7 cellular contexts compared by ENCODE assay signal in genomic region chr6:118894425-118895240, GRCh38. TPM values are rescaled to one million over a fixed set of nuclear protein-coding genes. Genes with fewer than 3 reads are reported as not detected.
DNase-seq lines count a peak whose midpoint lies in the region; ATAC-seq, FAIRE-seq and TF ChIP-seq lines count a peak whose summit lies in the region.

No MANE protein-coding gene starts in this region.

- peaks cover 1 to 11% of the 10 kb centered on the region in 2 experiments; a peak in 4 of 5 replicates for H3K36me3 ChIP-seq in HepG2 (replicated peaks in 1 of 2; ENCODE audit: control insufficient read depth in 1 of 2, insufficient read depth in 2 of 2, low read length in 2 of 2)

- ATAC-seq in GM18502 (IDR thresholded peaks at IDR 0.05; ENCODE audit: poor library complexity, unreplicated experiment) (peak; percentile 29), HG02642 (IDR thresholded peaks at IDR 0.05; ENCODE audit: poor library complexity, unreplicated experiment) (peak; percentile 46), HepG2 (peak; percentile 62)

- H4K20me1 ChIP-seq in HepG2 (ENCODE audit: insufficient read depth, low read length), result no peaks in the 10 kb centered on the region

- peak overlapping the region; percentile 96 for H3K9ac ChIP-seq in HepG2 (ENCODE audit: insufficient read depth, low read depth, low read length)

- TSS peak; percentile 68 for BruUV-seq in HepG2 (replicated peaks; lab: Mats Ljungman, UMichigan)

- TF ChIP-seq RAD21 in HepG2 (CRISPR knock-in tag; IDR thresholded peaks at IDR 0.05), result no peak

- no peak for FAIRE-seq in HepG2 (lab: Jason Lieb, UNC)

- peak; percentile 34 for DNase-seq in NCI-H1105 (lab: John Stamatoyannopoulos, UW)
- DNase-seq in activated CD4-positive, alpha-beta T cell treated with anti-CD3 and anti-CD28 coated beads for 48 hours, result peak; percentile 73
- peak; percentile 28 for DNase-seq in dedifferentiated amniotic fluid mesenchymal stem cell (ENCODE audit: extremely low spot score)
- DNase-seq in HepG2 (ENCODE audit: low spot score), result peak; percentile 10
- peak; percentile 59 for DNase-seq in stimulated activated CD4-positive, alpha-beta T cell treated with anti-CD3 and anti-CD28 coated beads, Interleukin-4, amount 100 ng/mL, for 24 hours

- CTCF ChIA-PET in HepG2 (lab: Yijun Ruan, JAX; ENCODE audit: low intra/inter-chr PET ratio, low total read pairs), result interaction anchor here (1.3 kb wide), 1 partner anchor 184 kb away, joined by 5 read pairs; the partner anchor contains the start of gene FAM184A

- no peaks in the 10 kb centered on the region; a peak in 1 of 5 replicates for H3K27me3 ChIP-seq in HepG2 (ENCODE audit: control insufficient read depth in 1 of 2, insufficient read depth in 2 of 2, low read length in 2 of 2)

- TF ChIP-seq POLR2A in HepG2 (IDR thresholded peaks at IDR 0.05; ENCODE audit: insufficient read depth in 1 of 2, low read depth in 2 of 2, low read length in 2 of 2), result peak; percentile 15 to 64; a peak in 2 of 4 replicates

- H3K9me3 ChIP-seq in HepG2 (ENCODE audit: low read length), result no peaks in the 10 kb centered on the region

- 2% methylated on average over 47 of the region's 99 CpGs for WGBS in HepG2 (ENCODE audit: low lambda C conversion rate)

- in situ Hi-C loops in HepG2 (cut with HindIII; ENCODE audit: extremely low pct_ligation_motif_present, low pct_unique_long_range_greater_than_20kb), result no loop called here

- H3K27ac ChIP-seq in HepG2 (ENCODE audit: extremely low read length, insufficient read depth, low read length), result peak overlapping the region; percentile 96

- POLR2A ChIA-PET in HepG2 (lab: Yijun Ruan, JAX), result interaction anchor here (0.5 to 3.1 kb wide), 4 partner anchors 28 to 453 kb away, joined by 3 to 10 read pairs (median 4); partner anchors contain the start of gene MCM9

- no peak for TF ChIP-seq EP300 in HepG2 (IDR thresholded peaks at IDR 0.05; ENCODE audit: low read depth in 2 of 2, low read length in 2 of 2)
- no peak for TF ChIP-seq EP300 in HepG2 (CRISPR knock-in tag; IDR thresholded peaks at IDR 0.05; ENCODE audit: borderline replicate concordance)

- peaks cover 58% of the 10 kb centered on the region for H3K79me2 ChIP-seq in HepG2 (ENCODE audit: insufficient read depth, low read length)

- intact Hi-C loops in HepG2 (cut with micrococcal nuclease; ENCODE audit: unreplicated experiment), result loop anchor here (1.0 to 10.0 kb wide), 4 partner anchors 94 to 370 kb away; partner anchors contain the start of gene FAM184A

- no peak overlapping the region for H2AFZ ChIP-seq in HepG2 (ENCODE audit: low read length)

- H3K4me2 ChIP-seq in HepG2 (ENCODE audit: low read depth, low read length), result peak overlapping the region; percentile 85

- peak overlapping the region; percentile 84 to 98 (median 94) for H3K4me3 ChIP-seq in HepG2 (replicated peaks in 1 of 3; ENCODE audit: insufficient read depth in 1 of 3, low read depth in 2 of 3, low read length in 3 of 3)

- TF ChIP-seq CTCF in HepG2 (CRISPR knock-in tag; IDR thresholded peaks at IDR 0.05), result no peak

- H3K4me1 ChIP-seq in HepG2 (ENCODE audit: insufficient read depth, low read length), result peaks cover 51% of the 10 kb centered on the region

TF ChIP-seq in HepG2, 621 proteins besides CTCF, POLR2A, EP300 and RAD21 (continues in another document):
- no peak for TF ChIP-seq HIC2 (CRISPR knock-in tag; IDR thresholded peaks at IDR 0.05; ENCODE audit: low read depth)
- no peak for TF ChIP-seq ARNT (IDR thresholded peaks at IDR 0.05)
- TF ChIP-seq AHR (CRISPR knock-in tag; IDR thresholded peaks at IDR 0.05), result no peak; the same call in 1 of the 2 replicates
- no peak for TF ChIP-seq ZNF382 (CRISPR knock-in tag; IDR thresholded peaks at IDR 0.05; ENCODE audit: borderline replicate concordance)
- no peak for TF ChIP-seq ZNF510 (CRISPR knock-in tag; IDR thresholded peaks at IDR 0.05; ENCODE audit: low read depth)
- no peak; the same call in none of the 2 replicates for TF ChIP-seq GFI1 (CRISPR knock-in tag; IDR thresholded peaks at IDR 0.05; ENCODE audit: borderline replicate concordance)
- 0 out of 2 replicates have a peak, but pooled peaks have one; percentile 35 for TF ChIP-seq ZNF556 (CRISPR knock-in tag; IDR thresholded peaks at IDR 0.05; ENCODE audit: borderline replicate concordance)
- TF ChIP-seq ZNF260 (CRISPR knock-in tag; IDR thresholded peaks at IDR 0.05; ENCODE audit: borderline replicate concordance, low read depth), result no peak
- TF ChIP-seq ZNF777 (CRISPR knock-in tag; IDR thresholded peaks at IDR 0.05), result peak; percentile 60
- TF ChIP-seq ZNF629 (CRISPR knock-in tag; conservative IDR thresholded peaks at IDR 0.05), result no peak
- TF ChIP-seq TOPORS (CRISPR knock-in tag; IDR thresholded peaks at IDR 0.05), result 0 out of 2 replicates have a peak, but pooled peaks have one; percentile 17
- TF ChIP-seq ZNF17 (CRISPR knock-in tag; IDR thresholded peaks at IDR 0.05), result no peak
- no peak for TF ChIP-seq SNAPC5 (CRISPR knock-in tag; IDR thresholded peaks at IDR 0.05; ENCODE audit: borderline replicate concordance)
- no peak for TF ChIP-seq TEAD3 (CRISPR knock-in tag; optimal IDR thresholded peaks at IDR 0.05; ENCODE audit: borderline replicate concordance)

RNA-seq across cellular contexts. Expression of gene ASF1A, which starts 0.7 kb away (rescaled TPM):
- total RNA-seq in HepG2 (2016; rRNA removed; fragmentation: Illumina TruSeq; extraction: Trizol), result 49.9 and 85.2 TPM in 2 replicates
- total RNA-seq in HepG2 (2016; cell fraction: cytosol; rRNA removed; fragmentation: Illumina TruSeq; extraction: Trizol; ENCODE audit: low read depth), result 17.0 and 17.9 TPM in 2 replicates
- 54.7 and 88.6 TPM in 2 replicates for total RNA-seq in HepG2 (2016; cell fraction: insoluble cytoplasmic fraction; rRNA removed; fragmentation: Illumina TruSeq; extraction: Trizol)
- total RNA-seq in HepG2 (2016; cell fraction: membrane; rRNA removed; fragmentation: Illumina TruSeq; extraction: Trizol), result 30.4 and 36.4 TPM in 2 replicates
- 29.6 and 32.2 TPM in 2 replicates for total RNA-seq in HepG2 (2016; cell fraction: nucleus; rRNA removed; fragmentation: Illumina TruSeq; extraction: Trizol)
- polyA plus RNA-seq in HepG2 (2011; rRNA removed), result 10.3 and 14.5 TPM in 2 replicates
- 7.0 and 7.5 TPM in 2 replicates for polyA plus RNA-seq in HepG2 (2011; cell fraction: cytosol; rRNA removed)
- 4.1 and 5.1 TPM in 2 replicates for polyA plus RNA-seq in HepG2 (2011; cell fraction: nucleus; rRNA removed)
- polyA plus RNA-seq in HepG2 (2012), result 19.9 and 21.0 TPM in 2 replicates
- polyA plus RNA-seq in HepG2 (2016; cell fraction: cytosol; fragmentation: Illumina TruSeq; extraction: Trizol; ENCODE audit: low read depth), result 7.8 and 9.6 TPM in 2 replicates
- 78.3 and 79.2 TPM in 2 replicates for polyA plus RNA-seq in HepG2 (2016; cell fraction: insoluble cytoplasmic fraction; fragmentation: Illumina TruSeq; extraction: Trizol; ENCODE audit: low read depth)
- 15.4 and 16.4 TPM in 2 replicates for polyA plus RNA-seq in HepG2 (2016; cell fraction: membrane; fragmentation: Illumina TruSeq; extraction: Trizol; ENCODE audit: low read depth)
- 33.6 and 34.4 TPM in 2 replicates for polyA plus RNA-seq in HepG2 (2016; cell fraction: nucleus; fragmentation: Illumina TruSeq; extraction: Trizol; ENCODE audit: insufficient read depth, low read depth)
- 7.9 and 11.6 TPM in 2 replicates for polyA minus RNA-seq in HepG2 (2011; rRNA and poly(A)+ RNA removed; ENCODE audit: low replicate concordance)
- polyA minus RNA-seq in HepG2 (2011; cell fraction: cytosol; rRNA and poly(A)+ RNA removed), result 10.0 and 11.0 TPM in 2 replicates
- 17.8 and 22.7 TPM in 2 replicates for polyA minus RNA-seq in HepG2 (2011; cell fraction: nucleus; rRNA and poly(A)+ RNA removed)

RNA-seq across cellular contexts. Expression of gene MCM9, which starts 40.3 kb away (rescaled TPM):
- 11.6 and 17.2 TPM in 2 replicates for total RNA-seq in HepG2 (2016; rRNA removed; fragmentation: Illumina TruSeq; extraction: Trizol)
- total RNA-seq in HepG2 (2016; cell fraction: cytosol; rRNA removed; fragmentation: Illumina TruSeq; extraction: Trizol; ENCODE audit: low read depth), result 2.7 and 2.9 TPM in 2 replicates
- 10.8 and 16.0 TPM in 2 replicates for total RNA-seq in HepG2 (2016; cell fraction: insoluble cytoplasmic fraction; rRNA removed; fragmentation: Illumina TruSeq; extraction: Trizol)
- 5.0 TPM in 2 replicates for total RNA-seq in HepG2 (2016; cell fraction: membrane; rRNA removed; fragmentation: Illumina TruSeq; extraction: Trizol)
- 37.0 and 37.6 TPM in 2 replicates for total RNA-seq in HepG2 (2016; cell fraction: nucleus; rRNA removed; fragmentation: Illumina TruSeq; extraction: Trizol)
- polyA plus RNA-seq in HepG2 (2011; rRNA removed), result 3.3 and 3.8 TPM in 2 replicates
- polyA plus RNA-seq in HepG2 (2011; cell fraction: cytosol; rRNA removed), result 1.4 and 1.7 TPM in 2 replicates
- polyA plus RNA-seq in HepG2 (2011; cell fraction: nucleus; rRNA removed), result 10.2 and 12.2 TPM in 2 replicates
- 6.7 and 8.7 TPM in 2 replicates for polyA plus RNA-seq in HepG2 (2012)
- polyA plus RNA-seq in HepG2 (2016; cell fraction: cytosol; fragmentation: Illumina TruSeq; extraction: Trizol; ENCODE audit: low read depth), result 0.57 and 0.58 TPM in 2 replicates
- polyA plus RNA-seq in HepG2 (2016; cell fraction: insoluble cytoplasmic fraction; fragmentation: Illumina TruSeq; extraction: Trizol; ENCODE audit: low read depth), result 5.1 and 5.7 TPM in 2 replicates
- polyA plus RNA-seq in HepG2 (2016; cell fraction: membrane; fragmentation: Illumina TruSeq; extraction: Trizol; ENCODE audit: low read depth), result 1.4 TPM in 2 replicates
- 24.3 and 25.6 TPM in 2 replicates for polyA plus RNA-seq in HepG2 (2016; cell fraction: nucleus; fragmentation: Illumina TruSeq; extraction: Trizol; ENCODE audit: insufficient read depth, low read depth)
- polyA minus RNA-seq in HepG2 (2011; rRNA and poly(A)+ RNA removed; ENCODE audit: low replicate concordance), result 7.4 and 13.2 TPM in 2 replicates
- polyA minus RNA-seq in HepG2 (2011; cell fraction: cytosol; rRNA and poly(A)+ RNA removed), result 4.0 and 5.6 TPM in 2 replicates
- polyA minus RNA-seq in HepG2 (2011; cell fraction: nucleus; rRNA and poly(A)+ RNA removed), result 53.5 and 55.6 TPM in 2 replicates

Comparison
In these comparisons a context has a peak if more than half of its experiments do, and no peak if none do; other contexts are left out.
1. Peak in every context shown above with its lines: DNase-seq, ATAC-seq, H3K4me3 ChIP-seq and H3K27ac ChIP-seq.
2. DNase-seq: peak in every context shown above with its lines; median percentile 73 in activated CD4-positive, alpha-beta T cell treated with anti-CD3 and anti-CD28 coated beads for 48 hours; 59 in stimulated activated CD4-positive, alpha-beta T cell treated with anti-CD3 and anti-CD28 coated beads, Interleukin-4, amount 100 ng/mL, for 24 hours; 34 in NCI-H1105; 28 in dedifferentiated amniotic fluid mesenchymal stem cell; 10 in HepG2.